1 cellular context compared by ENCODE assay signal in the genomic region with DNA sequence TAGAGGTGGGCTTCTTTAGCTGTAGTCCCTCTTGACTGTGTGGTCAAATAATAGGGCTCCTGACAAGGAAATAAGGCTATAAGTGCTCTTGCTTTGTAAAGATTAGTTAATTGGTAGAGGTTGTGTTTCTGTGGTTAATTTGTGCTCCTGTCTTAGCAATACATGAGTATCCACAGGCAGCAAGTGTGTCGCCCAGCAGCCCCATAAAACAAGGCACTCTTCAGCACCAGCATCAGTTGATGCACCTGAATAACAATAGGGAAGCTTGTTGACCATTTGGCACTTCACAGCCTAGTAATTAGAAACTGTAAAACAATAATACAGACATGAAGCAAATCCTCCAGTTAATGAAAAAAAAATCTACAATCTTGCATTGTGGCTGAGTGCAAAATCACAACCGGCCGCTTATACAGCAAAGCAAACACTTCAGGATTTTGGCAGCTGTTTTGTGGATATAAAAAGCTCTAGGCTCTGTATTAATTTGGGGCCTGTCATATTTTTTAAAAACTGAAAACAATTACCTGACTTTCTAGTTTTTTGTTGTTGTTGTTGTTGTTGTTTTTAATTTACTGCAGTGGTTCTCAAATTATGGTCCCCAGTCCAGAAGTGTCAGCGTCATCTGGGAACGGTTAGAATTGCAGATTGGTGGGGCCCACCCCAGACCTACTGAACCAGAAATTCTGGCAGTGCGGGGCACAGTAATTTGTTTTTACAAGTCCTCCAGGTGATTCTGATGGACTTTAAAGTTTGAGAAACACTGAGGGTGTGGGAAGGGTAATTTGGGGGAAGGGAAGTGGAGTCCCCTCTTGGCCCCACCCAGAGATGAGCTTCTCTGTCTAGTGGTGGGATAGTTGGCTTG.
TF ChIP-seq lines count a peak whose summit lies in the region.

No MANE protein-coding gene starts in this region.

TF ChIP-seq in GM12878, 131 proteins besides CTCF, POLR2A, EP300 and RAD21:
- TF ChIP-seq BCL11A (IDR thresholded peaks at IDR 0.05; ENCODE audit: low read depth, low read length) = peak; percentile 61; the same call in 1 of the 2 replicates
- peak in 1 of 2 experiments; percentile 18; a peak in 1 of 4 replicates for TF ChIP-seq BHLHE40 (IDR thresholded peaks at IDR 0.05; ENCODE audit: borderline replicate concordance in 1 of 2, low read depth in 2 of 2, low read length in 1 of 2)
- TF ChIP-seq ATF7 (IDR thresholded peaks at IDR 0.05; ENCODE audit: low read depth) = peak; percentile 16; the same call in 1 of the 2 replicates
- no peak for TF ChIP-seq CHD1 (IDR thresholded peaks at IDR 0.05; ENCODE audit: low read depth, low read length)
- no peak for TF ChIP-seq BMI1 (IDR thresholded peaks at IDR 0.05; ENCODE audit: borderline replicate concordance)
- no peak for TF ChIP-seq YBX1 (IDR thresholded peaks at IDR 0.05)
- TF ChIP-seq, protein P1, sequence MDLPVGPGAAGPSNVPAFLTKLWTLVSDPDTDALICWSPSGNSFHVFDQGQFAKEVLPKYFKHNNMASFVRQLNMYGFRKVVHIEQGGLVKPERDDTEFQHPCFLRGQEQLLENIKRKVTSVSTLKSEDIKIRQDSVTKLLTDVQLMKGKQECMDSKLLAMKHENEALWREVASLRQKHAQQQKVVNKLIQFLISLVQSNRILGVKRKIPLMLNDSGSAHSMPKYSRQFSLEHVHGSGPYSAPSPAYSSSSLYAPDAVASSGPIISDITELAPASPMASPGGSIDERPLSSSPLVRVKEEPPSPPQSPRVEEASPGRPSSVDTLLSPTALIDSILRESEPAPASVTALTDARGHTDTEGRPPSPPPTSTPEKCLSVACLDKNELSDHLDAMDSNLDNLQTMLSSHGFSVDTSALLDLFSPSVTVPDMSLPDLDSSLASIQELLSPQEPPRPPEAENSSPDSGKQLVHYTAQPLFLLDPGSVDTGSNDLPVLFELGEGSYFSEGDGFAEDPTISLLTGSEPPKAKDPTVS (IDR thresholded peaks at IDR 0.05; ENCODE audit: low read depth, low read length) = no peak
- 0 out of 2 replicates have a peak, but pooled peaks have one; percentile 44 for TF ChIP-seq NR2F1 (conservative IDR thresholded peaks at IDR 0.05)
- TF ChIP-seq IKZF2 (IDR thresholded peaks at IDR 0.05) = peak; percentile 19 to 30; a peak in 1 of 4 replicates
- TF ChIP-seq MTA2 (IDR thresholded peaks at IDR 0.05; ENCODE audit: low read depth) = peak; percentile 98
- TF ChIP-seq, protein P2, sequence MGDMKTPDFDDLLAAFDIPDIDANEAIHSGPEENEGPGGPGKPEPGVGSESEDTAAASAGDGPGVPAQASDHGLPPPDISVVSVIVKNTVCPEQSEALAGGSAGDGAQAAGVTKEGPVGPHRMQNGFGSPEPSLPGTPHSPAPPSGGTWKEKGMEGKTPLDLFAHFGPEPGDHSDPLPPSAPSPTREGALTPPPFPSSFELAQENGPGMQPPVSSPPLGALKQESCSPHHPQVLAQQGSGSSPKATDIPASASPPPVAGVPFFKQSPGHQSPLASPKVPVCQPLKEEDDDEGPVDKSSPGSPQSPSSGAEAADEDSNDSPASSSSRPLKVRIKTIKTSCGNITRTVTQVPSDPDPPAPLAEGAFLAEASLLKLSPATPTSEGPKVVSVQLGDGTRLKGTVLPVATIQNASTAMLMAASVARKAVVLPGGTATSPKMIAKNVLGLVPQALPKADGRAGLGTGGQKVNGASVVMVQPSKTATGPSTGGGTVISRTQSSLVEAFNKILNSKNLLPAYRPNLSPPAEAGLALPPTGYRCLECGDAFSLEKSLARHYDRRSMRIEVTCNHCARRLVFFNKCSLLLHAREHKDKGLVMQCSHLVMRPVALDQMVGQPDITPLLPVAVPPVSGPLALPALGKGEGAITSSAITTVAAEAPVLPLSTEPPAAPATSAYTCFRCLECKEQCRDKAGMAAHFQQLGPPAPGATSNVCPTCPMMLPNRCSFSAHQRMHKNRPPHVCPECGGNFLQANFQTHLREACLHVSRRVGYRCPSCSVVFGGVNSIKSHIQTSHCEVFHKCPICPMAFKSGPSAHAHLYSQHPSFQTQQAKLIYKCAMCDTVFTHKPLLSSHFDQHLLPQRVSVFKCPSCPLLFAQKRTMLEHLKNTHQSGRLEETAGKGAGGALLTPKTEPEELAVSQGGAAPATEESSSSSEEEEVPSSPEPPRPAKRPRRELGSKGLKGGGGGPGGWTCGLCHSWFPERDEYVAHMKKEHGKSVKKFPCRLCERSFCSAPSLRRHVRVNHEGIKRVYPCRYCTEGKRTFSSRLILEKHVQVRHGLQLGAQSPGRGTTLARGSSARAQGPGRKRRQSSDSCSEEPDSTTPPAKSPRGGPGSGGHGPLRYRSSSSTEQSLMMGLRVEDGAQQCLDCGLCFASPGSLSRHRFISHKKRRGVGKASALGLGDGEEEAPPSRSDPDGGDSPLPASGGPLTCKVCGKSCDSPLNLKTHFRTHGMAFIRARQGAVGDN (IDR thresholded peaks at IDR 0.05) = peak; percentile 47; the same call in 1 of the 2 replicates
- TF ChIP-seq SUPT20H (IDR thresholded peaks at IDR 0.05; ENCODE audit: borderline replicate concordance, control insufficient read depth, low read depth, low read length) = no peak
- 0 out of 2 replicates have a peak, but pooled peaks have one; percentile 16 for TF ChIP-seq IKZF1 (conservative IDR thresholded peaks at IDR 0.05)
- TF ChIP-seq RUNX3 (IDR thresholded peaks at IDR 0.05; ENCODE audit: low read length) = 0 out of 2 replicates have a peak, but pooled peaks have one; percentile 21
TF ChIP-seq in GM12878: peak in this region for 9.
